ENCODE assay signal across 9 cellular contexts in genomic region chr12:24997970-24998582, GRCh38. TPM values are rescaled to one million over a fixed set of nuclear protein-coding genes. Genes with fewer than 3 reads are reported as not detected.
DNase-seq lines count a peak whose midpoint lies in the region; ATAC-seq and TF ChIP-seq lines count a peak whose summit lies in the region.
"Had no signal": no experiment of that assay in that cellular context is flagged by ENCODE, and none has a peak within 500 bp of the region (broad histone marks: within the 10 kb centered on the region; RNA-seq: fewer than 3 reads in every experiment).

No MANE protein-coding gene starts in this region.

- no peak overlapping the region for H3K27ac Mint-ChIP-seq in activated CD8-positive, alpha-beta memory T cell treated with anti-CD3 and anti-CD28 coated beads, Interleukin-2, amount 10 ng/mL, durations not matched to agents 7 days and 5 days

- H3K9me3 ChIP-seq in spleen = no peaks in the 10 kb centered on the region
- H3K9me3 ChIP-seq: heart right ventricle had no signal

- WGBS in spleen, 5 donors = 28 to 42% (median 33%) methylated on average over 4 of the region's 4 CpGs

- no peak for TF ChIP-seq POLR2A in spleen (IDR thresholded peaks at IDR 0.05)

- H3K4me1 ChIP-seq in spleen = peaks cover 9 to 66% (median 35%) of the 10 kb centered on the region in 6 donors

- H3K9me3 Mint-ChIP-seq in activated CD8-positive, alpha-beta memory T cell treated with anti-CD3 and anti-CD28 coated beads, Interleukin-2, amount 10 ng/mL, durations not matched to agents 7 days and 5 days (ENCODE audit: low read depth) = no peaks in the 10 kb centered on the region

- H3K4me1 Mint-ChIP-seq in activated CD8-positive, alpha-beta memory T cell treated with anti-CD3 and anti-CD28 coated beads, Interleukin-2, amount 10 ng/mL, durations not matched to agents 7 days and 5 days = peaks cover 12% of the 10 kb centered on the region

- ATAC-seq in GM21360 (IDR thresholded peaks at IDR 0.05; ENCODE audit: unreplicated experiment) (peak; percentile 72), HG03469 (IDR thresholded peaks at IDR 0.05; ENCODE audit: unreplicated experiment) (peak; percentile 87)
- ATAC-seq in activated CD8-positive, alpha-beta memory T cell treated with anti-CD3 and anti-CD28 coated beads, Interleukin-2, amount 10 ng/mL, durations not matched to agents 7 days and 5 days = no peak

- no peak overlapping the region for H3K4me3 Mint-ChIP-seq in activated CD8-positive, alpha-beta memory T cell treated with anti-CD3 and anti-CD28 coated beads, Interleukin-2, amount 10 ng/mL, durations not matched to agents 7 days and 5 days

- no peak overlapping the region for H3K4me3 ChIP-seq in spleen
- H3K4me3 ChIP-seq: heart right ventricle had no signal

- no peaks in the 10 kb centered on the region for H3K27me3 ChIP-seq in spleen (replicated peaks in 1 of 7)
- H3K27me3 ChIP-seq: heart right ventricle had no signal

- H3K27me3 Mint-ChIP-seq in activated CD8-positive, alpha-beta memory T cell treated with anti-CD3 and anti-CD28 coated beads, Interleukin-2, amount 10 ng/mL, durations not matched to agents 7 days and 5 days = no peaks in the 10 kb centered on the region

- TF ChIP-seq CTCF in spleen (IDR thresholded peaks at IDR 0.05 in 8 of 11, conservative IDR thresholded peaks at IDR 0.05 in 3 of 11) = no peak

- DNase-seq in EL (peak; percentile 67), caudate nucleus (lab: John Stamatoyannopoulos, UW) (peak in 2 of 61 donors; percentile 5 to 28), spleen (no peak), SW480 (ENCODE audit: low spot score) (no peak), HPDE6-E6E7 (ENCODE audit: extremely low spot score) (no peak)
- DNase-seq in activated CD8-positive, alpha-beta memory T cell treated with anti-CD3 and anti-CD28 coated beads, Interleukin-2, amount 10 ng/mL, durations not matched to agents 7 days and 5 days = no peak
- DNase-seq: heart right ventricle had no signal

- CTCF ChIA-PET in activated CD8-positive, alpha-beta memory T cell treated with anti-CD3 and anti-CD28 coated beads, Interleukin-2, amount 10 ng/mL, durations not matched to agents 7 days and 5 days (lab: Charles Lee) = interaction anchor here (0.8 to 1.7 kb wide), 3 partner anchors 132 to 157 kb away, joined by 3 to 5 read pairs (median 3); no protein-coding TSS in a partner anchor

- H3K36me3 Mint-ChIP-seq in activated CD8-positive, alpha-beta memory T cell treated with anti-CD3 and anti-CD28 coated beads, Interleukin-2, amount 10 ng/mL, durations not matched to agents 7 days and 5 days = no peaks in the 10 kb centered on the region

- H3K27ac ChIP-seq in caudate nucleus (ENCODE audit: low read depth, low read length) = peak overlapping the region; percentile 6
- H3K27ac ChIP-seq in spleen = peak overlapping the region in 7 of 8 donors; percentile 16 to 65 (median 53)

- intact Hi-C loops in spleen (cut with DNase I; ENCODE audit: low total_unique reads) = no loop called here

- no peaks in the 10 kb centered on the region for H3K36me3 ChIP-seq in spleen
- H3K36me3 ChIP-seq: heart right ventricle had no signal

RNA-seq across cellular contexts. Expression of gene BCAT1, which starts 49.2 kb away (rescaled TPM):
- 10 to 100 TPM in 5 of 7 donors, 1 to 10 TPM in 2; 7.1 to 18.4 (median 12.5) TPM for total RNA-seq in spleen
- 1 to 10 TPM in 2 of 3 donors, under 1 TPM in 1; 0.54 to 2.7 (median 2.1) TPM for polyA plus RNA-seq in spleen
- total RNA-seq in activated CD8-positive, alpha-beta memory T cell treated with anti-CD3 and anti-CD28 coated beads, Interleukin-2, amount 10 ng/mL, durations not matched to agents 7 days and 5 days = 10 to 100 TPM; 18.9 to 48.3 TPM
